8 cellular contexts compared by ENCODE assay signal in genomic region chr15:75349851-75350588, GRCh38.
DNase-seq lines count a peak whose midpoint lies in the region; ATAC-seq and TF ChIP-seq lines count a peak whose summit lies in the region.

No MANE protein-coding gene starts in this region.

- DNase-seq in stimulated activated CD4-positive, alpha-beta T cell treated with anti-CD3 and anti-CD28 coated beads, Interleukin-15, amount 100 ng/mL, for 24 hours, result peak; percentile 80
- DNase-seq in stimulated activated CD4-positive, alpha-beta T cell treated with anti-CD3 and anti-CD28 coated beads, Interleukin-4, amount 100 ng/mL, for 1 hour, result no peak
- DNase-seq in activated CD4-positive, CD25-positive, alpha-beta regulatory T cell treated with anti-CD3 and anti-CD28 coated beads, Interleukin-2, amount 50 U/mL, for 72 hours, result peak; percentile 79
- no peak for DNase-seq in erythroblast (lab: John Stamatoyannopoulos, UW)
- DNase-seq in stimulated activated naive CD4-positive, alpha-beta T cell (lab: John Stamatoyannopoulos, UW), result peak; percentile 28 to 89 (median 68)
- DNase-seq in midbrain (lab: John Stamatoyannopoulos, UW), result no peak
- no peak for DNase-seq in retina

- ATAC-seq in HG02938 (IDR thresholded peaks at IDR 0.05; ENCODE audit: unreplicated experiment), result no peak

- peak; percentile 48 for TF ChIP-seq POLR2A in erythroblast (IDR thresholded peaks at IDR 0.05; ENCODE audit: low read length)

Comparison
In these comparisons a context has a peak if more than half of its experiments do, and no peak if none do; other contexts are left out.
1. DNase-seq: peak in stimulated activated CD4-positive, alpha-beta T cell treated with anti-CD3 and anti-CD28 coated beads, Interleukin-15, amount 100 ng/mL, for 24 hours (single experiment), activated CD4-positive, CD25-positive, alpha-beta regulatory T cell treated with anti-CD3 and anti-CD28 coated beads, Interleukin-2, amount 50 U/mL, for 72 hours (single experiment) and stimulated activated naive CD4-positive, alpha-beta T cell (6 of 6); none in stimulated activated CD4-positive, alpha-beta T cell treated with anti-CD3 and anti-CD28 coated beads, Interleukin-4, amount 100 ng/mL, for 1 hour (single experiment), erythroblast (0 of 2), midbrain (single experiment) and retina (single experiment).